In the genomic region with DNA sequence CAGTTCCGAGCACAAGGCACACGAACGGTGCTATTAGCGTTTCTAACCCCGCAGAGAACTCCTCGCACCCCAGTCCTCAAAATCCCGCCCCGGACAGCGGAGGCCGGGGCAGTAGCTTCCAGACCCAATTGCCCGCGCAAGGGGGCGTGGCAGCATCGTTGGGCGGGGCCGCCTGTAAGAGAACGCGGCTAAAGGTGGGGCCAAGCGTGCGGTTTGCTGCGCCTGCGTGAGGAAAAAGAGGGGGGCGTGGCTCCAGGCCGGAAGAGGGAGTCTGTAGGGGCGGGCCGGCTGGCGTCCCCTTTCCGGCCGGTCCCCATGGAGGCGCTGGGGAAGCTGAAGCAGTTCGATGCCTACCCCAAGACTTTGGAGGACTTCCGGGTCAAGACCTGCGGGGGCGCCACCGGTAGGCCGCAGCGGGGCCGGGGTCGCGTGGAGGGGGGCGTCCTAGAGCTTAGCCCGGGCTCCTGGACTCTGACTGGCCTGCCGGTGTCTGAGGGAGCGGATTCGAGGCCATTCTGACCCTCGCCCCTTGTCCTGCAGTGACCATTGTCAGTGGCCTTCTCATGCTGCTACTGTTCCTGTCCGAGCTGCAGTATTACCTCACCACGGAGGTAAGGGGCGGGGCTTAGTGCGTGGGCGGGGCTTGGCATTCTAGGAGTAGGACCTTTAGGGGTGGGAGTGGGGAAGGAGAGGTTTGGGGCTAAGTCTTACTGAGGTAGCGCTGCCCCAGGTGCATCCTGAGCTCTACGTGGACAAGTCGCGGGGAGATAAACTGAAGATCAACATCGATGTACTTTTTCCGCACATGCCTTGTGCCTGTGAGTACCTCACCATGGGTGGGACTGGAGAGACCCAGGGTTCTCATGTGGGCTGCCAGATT, we compare ENCODE assay signal across 8 cellular contexts. TPM values are rescaled to one million over a fixed set of nuclear protein-coding genes. Genes with fewer than 3 reads are reported as not detected.
DNase-seq lines count a peak whose midpoint lies in the region; ATAC-seq and TF ChIP-seq lines count a peak whose summit lies in the region.

A gene (plus strand): TSS at position 296 of the 880 bp plus-strand sequence. CDS start 20 bp downstream, at position 316.

- no peaks in the 10 kb centered on the region for H3K9me3 Mint-ChIP-seq in GM23338
- no peaks in the 10 kb centered on the region for H3K9me3 Mint-ChIP-seq in activated T-helper 17 cell treated with anti-CD3 and anti-CD28 coated beads, Interleukin-2, amount 50 U/mL, for 72 hours
- no peaks in the 10 kb centered on the region for H3K9me3 Mint-ChIP-seq in natural killer cell treated with Interleukin-12 subunit alpha and Interleukin-12 subunit beta and Interleukin-15 and Interleukin-18, amount 100 ng/mL, for 72 hours

- H4K20me1 ChIP-seq in DND-41 (ENCODE audit: insufficient read depth, low read length) (no peaks in the 10 kb centered on the region), GM23338 (replicated peaks; ENCODE audit: insufficient read depth) (peaks cover 4% of the 10 kb centered on the region; the same call in 1 of the 2 replicates), Loucy (ENCODE audit: insufficient read depth, low read length, poor library complexity, severe bottlenecking) (no peaks in the 10 kb centered on the region)

- peak within 1 kb of the TSS; percentile 90 for H3K4me2 ChIP-seq in DND-41 (ENCODE audit: insufficient read depth, low read length)
- peak within 1 kb of the TSS; percentile 90 for H3K4me2 ChIP-seq in GM23338
- H3K4me2 ChIP-seq in Loucy (ENCODE audit: low read depth, low read length, poor library complexity, severe bottlenecking): peak within 1 kb of the TSS; percentile 86

- peak; percentile 98 for ATAC-seq in DND-41 (ENCODE audit: insufficient read depth, low read depth)
- peak; percentile 88 for ATAC-seq in GM23338
- ATAC-seq in RWPE2 (ENCODE audit: low read depth): peak; percentile 96
- ATAC-seq in activated T-helper 17 cell treated with anti-CD3 and anti-CD28 coated beads, Interleukin-2, amount 50 U/mL, for 72 hours (replicated peaks): peak; percentile 99
- ATAC-seq in natural killer cell treated with Interleukin-12 subunit alpha and Interleukin-12 subunit beta and Interleukin-15 and Interleukin-18, amount 100 ng/mL, for 72 hours: peak; percentile 99

- H3K9me3 ChIP-seq in DND-41 (ENCODE audit: insufficient read depth, low read length, severe bottlenecking) (no peaks in the 10 kb centered on the region), Loucy (ENCODE audit: insufficient read depth, low read depth, low read length) (no peaks in the 10 kb centered on the region), RWPE2 (ENCODE audit: severe bottlenecking) (no peaks in the 10 kb centered on the region)

- H3K4me1 Mint-ChIP-seq in GM23338: peaks cover 8% of the 10 kb centered on the region
- no peaks in the 10 kb centered on the region for H3K4me1 Mint-ChIP-seq in activated T-helper 17 cell treated with anti-CD3 and anti-CD28 coated beads, Interleukin-2, amount 50 U/mL, for 72 hours
- peaks cover 11 to 17% of the 10 kb centered on the region in 2 donors for H3K4me1 Mint-ChIP-seq in natural killer cell treated with Interleukin-12 subunit alpha and Interleukin-12 subunit beta and Interleukin-15 and Interleukin-18, amount 100 ng/mL, for 72 hours (ENCODE audit: low read depth in 2 of 2)

- H3K9me2 ChIP-seq in GM23338 (ENCODE audit: insufficient read depth) (no peaks in the 10 kb centered on the region), Loucy (replicated peaks; ENCODE audit: low read depth, low read length) (no peaks in the 10 kb centered on the region)

- peak within 1 kb of the TSS; percentile 93 for H3K27ac Mint-ChIP-seq in GM23338
- peak within 1 kb of the TSS; percentile 71 for H3K27ac Mint-ChIP-seq in activated T-helper 17 cell treated with anti-CD3 and anti-CD28 coated beads, Interleukin-2, amount 50 U/mL, for 72 hours
- peak within 1 kb of the TSS; percentile 65 to 83 for H3K27ac Mint-ChIP-seq in natural killer cell treated with Interleukin-12 subunit alpha and Interleukin-12 subunit beta and Interleukin-15 and Interleukin-18, amount 100 ng/mL, for 72 hours

- H3F3A ChIP-seq in GM23338 (replicated peaks; ENCODE audit: low read depth) (peaks cover 13% of the 10 kb centered on the region; the same call in 1 of the 2 replicates), Loucy (ENCODE audit: low read depth) (no peaks in the 10 kb centered on the region)

- H3K27me3 ChIP-seq in DND-41 (ENCODE audit: insufficient read depth, low read length, poor library complexity) (no peaks in the 10 kb centered on the region), GM23338 (ENCODE audit: insufficient read depth) (no peaks in the 10 kb centered on the region), Loucy (ENCODE audit: insufficient read depth, low read length, poor library complexity, severe bottlenecking) (no peaks in the 10 kb centered on the region), RWPE2 (ENCODE audit: insufficient read depth, poor library complexity, severe bottlenecking) (no peaks in the 10 kb centered on the region)

- H3K36me3 ChIP-seq in DND-41 (ENCODE audit: insufficient read depth, low read length) (peaks cover 35% of the 10 kb centered on the region), GM23338 (ENCODE audit: insufficient read depth) (0 out of 2 replicates have a peak, but pooled peaks cover 7% of the 10 kb centered on the region), Loucy (ENCODE audit: insufficient read depth, low read length) (no peaks in the 10 kb centered on the region), RWPE2 (ENCODE audit: low read depth) (peaks cover 41% of the 10 kb centered on the region)

- H2AFZ ChIP-seq in DND-41 (ENCODE audit: low read depth, low read length): peak within 1 kb of the TSS; percentile 87
- H2AFZ ChIP-seq in GM23338: peak within 1 kb of the TSS; percentile 67; the same call in 1 of the 2 replicates
- peak within 1 kb of the TSS; percentile 89 for H2AFZ ChIP-seq in Loucy (ENCODE audit: low read length)

- H3K4me3 Mint-ChIP-seq in GM23338: peak within 1 kb of the TSS; percentile 94
- H3K4me3 Mint-ChIP-seq in activated T-helper 17 cell treated with anti-CD3 and anti-CD28 coated beads, Interleukin-2, amount 50 U/mL, for 72 hours: peak within 1 kb of the TSS; percentile 83
- peak within 1 kb of the TSS; percentile 78 for H3K4me3 Mint-ChIP-seq in natural killer cell treated with Interleukin-12 subunit alpha and Interleukin-12 subunit beta and Interleukin-15 and Interleukin-18, amount 100 ng/mL, for 72 hours

- H3K9ac ChIP-seq in DND-41 (ENCODE audit: low read depth, low read length): peak within 1 kb of the TSS; percentile 71
- H3K9ac ChIP-seq in Loucy (ENCODE audit: low read depth, low read length, poor library complexity, severe bottlenecking): peak within 1 kb of the TSS; percentile 71

- H3K27ac ChIP-seq in DND-41 (ENCODE audit: low read length) (peak within 1 kb of the TSS; percentile 85), GM23338 (ENCODE audit: low read depth) (peak within 1 kb of the TSS; percentile 91), RWPE2 (ENCODE audit: poor library complexity, severe bottlenecking) (peak within 1 kb of the TSS; percentile 52)

- TF ChIP-seq CTCF in DND-41 (IDR thresholded peaks at IDR 0.05; ENCODE audit: borderline replicate concordance, extremely low read depth, low read length, poor library complexity, severe bottlenecking) (no peak), GM23338 (conservative IDR thresholded peaks at IDR 0.05; ENCODE audit: low read depth in 2 of 2) (peak in 1 of 2 experiments; percentile 18; a peak in 1 of 4 replicates), Loucy (conservative IDR thresholded peaks at IDR 0.05; ENCODE audit: low read length) (no peak), RWPE2 (IDR thresholded peaks at IDR 0.05; ENCODE audit: poor library complexity, severe bottlenecking) (no peak), fibroblast of mammary gland (conservative IDR thresholded peaks at IDR 0.05; ENCODE audit: control insufficient read depth, insufficient read depth, low read depth, low read length) (no peak)

- H3K79me2 ChIP-seq in DND-41 (ENCODE audit: insufficient read depth, low read length) (peaks cover 13% of the 10 kb centered on the region), GM23338 (replicated peaks; ENCODE audit: insufficient read depth) (peaks cover 10% of the 10 kb centered on the region), Loucy (ENCODE audit: insufficient read depth, low read length) (peaks cover 9% of the 10 kb centered on the region; the same call in 1 of the 2 replicates)

- DNase-seq in DND-41: peak; percentile 99
- peak; percentile 100 for DNase-seq in GM23338 (ENCODE audit: low spot score)
- peak; percentile 100 for DNase-seq in RWPE2 (ENCODE audit: low spot score)
- peak; percentile 89 for DNase-seq in fibroblast of mammary gland (ENCODE audit: low read depth)
- DNase-seq in natural killer cell treated with Interleukin-12 subunit alpha and Interleukin-12 subunit beta and Interleukin-15 and Interleukin-18, amount 100 ng/mL, for 72 hours (ENCODE audit: low spot score): peak; percentile 98
- DNase-seq in stimulated activated naive CD4-positive, alpha-beta T cell treated with Interleukin-2 at 50 U/mL for 16 hours (lab: John Stamatoyannopoulos, UW): peak; percentile 95

- peaks cover 16% of the 10 kb centered on the region for H3K27me3 Mint-ChIP-seq in GM23338 (ENCODE audit: insufficient read depth, low read depth, poor library complexity)
- no peaks in the 10 kb centered on the region for H3K27me3 Mint-ChIP-seq in activated T-helper 17 cell treated with anti-CD3 and anti-CD28 coated beads, Interleukin-2, amount 50 U/mL, for 72 hours
- H3K27me3 Mint-ChIP-seq in natural killer cell treated with Interleukin-12 subunit alpha and Interleukin-12 subunit beta and Interleukin-15 and Interleukin-18, amount 100 ng/mL, for 72 hours: no peaks in the 10 kb centered on the region

- H3K36me3 Mint-ChIP-seq in GM23338 (ENCODE audit: low read depth): peaks cover 18% of the 10 kb centered on the region; the same call in 2 of the 3 replicates
- H3K36me3 Mint-ChIP-seq in activated T-helper 17 cell treated with anti-CD3 and anti-CD28 coated beads, Interleukin-2, amount 50 U/mL, for 72 hours (ENCODE audit: low read depth): peaks cover 16% of the 10 kb centered on the region
- H3K36me3 Mint-ChIP-seq in natural killer cell treated with Interleukin-12 subunit alpha and Interleukin-12 subunit beta and Interleukin-15 and Interleukin-18, amount 100 ng/mL, for 72 hours: no peaks in the 10 kb centered on the region

- H3K4me3 ChIP-seq in DND-41 (ENCODE audit: low read depth in 1 of 2, low read length in 2 of 2): peak within 1 kb of the TSS; percentile 53 to 83
- H3K4me3 ChIP-seq in GM23338: peak within 1 kb of the TSS; percentile 64
- peak within 1 kb of the TSS; percentile 91 for H3K4me3 ChIP-seq in Loucy (ENCODE audit: low read length, poor library complexity, severe bottlenecking)
- peak within 1 kb of the TSS; percentile 68 for H3K4me3 ChIP-seq in RWPE2 (ENCODE audit: severe bottlenecking)
- peak within 1 kb of the TSS; percentile 73 for H3K4me3 ChIP-seq in fibroblast of mammary gland (ENCODE audit: control insufficient read depth, low read depth, low read length)

- H3K4me1 ChIP-seq in DND-41 (ENCODE audit: insufficient read depth, low read length) (peaks cover 21% of the 10 kb centered on the region), GM23338 (ENCODE audit: insufficient read depth) (peaks cover 14% of the 10 kb centered on the region), Loucy (ENCODE audit: insufficient read depth, low read length, poor library complexity, severe bottlenecking) (peaks cover 18% of the 10 kb centered on the region), RWPE2 (ENCODE audit: insufficient read depth, poor library complexity, severe bottlenecking) (peaks cover 5% of the 10 kb centered on the region)

RNA-seq across cellular contexts. Expression of the gene that starts here (rescaled TPM):
- 121 and 147 TPM in 2 replicates for total RNA-seq in GM23338 (2014; rRNA removed; shearing (Covaris generic))
- 139 and 155 TPM in 2 replicates for polyA plus RNA-seq in GM23338 (2016; fragmentation: Nextera tagmentation; extraction: Ambion mirVana)
- 100 to 1,000 TPM; 133 to 142 TPM for total RNA-seq in activated T-helper 17 cell treated with anti-CD3 and anti-CD28 coated beads, Interleukin-2, amount 50 U/mL, for 72 hours
- total RNA-seq in natural killer cell treated with Interleukin-12 subunit alpha and Interleukin-12 subunit beta and Interleukin-15 and Interleukin-18, amount 100 ng/mL, for 72 hours: 100 to 1,000 TPM; 129 to 164 TPM

Comparison
In these comparisons a context has a peak if more than half of its experiments do, and no peak if none do; other contexts are left out.
1. Peak in every context shown above with its lines: DNase-seq, ATAC-seq, H3K4me3 ChIP-seq and H3K27ac ChIP-seq.